Comparison of ENCODE assay signal across 8 cellular contexts in the genomic region with DNA sequence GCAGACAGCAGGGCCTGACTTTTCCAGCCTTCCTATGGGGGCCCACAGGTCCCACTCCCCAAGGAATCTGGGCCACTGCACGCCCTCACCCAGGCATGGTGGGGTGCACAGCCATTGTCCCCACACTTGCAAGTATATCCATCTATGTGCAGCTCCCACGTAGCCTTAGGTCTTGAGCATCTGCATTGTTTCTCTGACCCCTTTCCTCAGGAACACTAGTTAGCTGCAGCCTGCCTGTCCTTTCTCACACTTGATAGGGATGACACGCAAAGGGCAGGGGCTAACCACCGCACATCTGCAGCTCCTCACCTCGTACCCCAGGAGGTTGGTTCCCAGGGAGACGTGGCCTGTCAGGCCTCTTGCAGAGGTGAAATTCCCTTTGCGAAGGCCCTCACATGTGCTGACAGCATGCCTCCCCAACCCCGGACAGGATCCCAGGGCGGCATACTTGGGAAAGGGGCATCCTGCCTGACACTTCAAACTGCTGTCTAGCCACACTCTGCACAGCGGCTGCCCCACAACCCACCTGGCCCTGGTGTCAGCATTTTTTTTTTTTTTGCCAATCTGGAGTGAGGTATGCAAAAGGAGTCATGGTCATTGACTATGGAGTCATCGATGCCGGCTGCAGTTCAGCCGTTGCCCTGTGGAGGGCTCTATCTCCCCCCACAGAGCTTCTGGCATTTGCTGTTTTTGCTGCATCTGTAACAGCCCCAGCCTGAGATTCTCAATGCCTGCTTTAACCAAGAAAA. TPM values are rescaled to one million over a fixed set of nuclear protein-coding genes. Genes with fewer than 3 reads are reported as not detected.
DNase-seq lines count a peak whose midpoint lies in the region; ATAC-seq and TF ChIP-seq lines count a peak whose summit lies in the region.

No MANE protein-coding gene starts in this region.

- CTCF ChIA-PET in activated CD4-positive, alpha-beta memory T cell treated with anti-CD3 and anti-CD28 coated beads for 36 hours (lab: Charles Lee) = interaction anchor here (0.7 to 2.8 kb wide), 7 partner anchors 27 to 224 kb away, joined by 3 to 14 read pairs (median 4); no protein-coding TSS in a partner anchor

- POLR2A ChIA-PET in activated CD4-positive, alpha-beta memory T cell treated with anti-CD3 and anti-CD28 coated beads for 36 hours (lab: Charles Lee) = interaction anchor here (0.6 kb wide), 1 partner anchor 272 kb away, joined by 3 read pairs; no protein-coding TSS in a partner anchor

- H3K36me3 Mint-ChIP-seq in CD14-positive monocyte = peaks cover 12 to 21% of the 10 kb centered on the region in 2 donors
- peaks cover 8% of the 10 kb centered on the region for H3K36me3 Mint-ChIP-seq in activated CD4-positive, alpha-beta memory T cell treated with anti-CD3 and anti-CD28 coated beads for 36 hours
- H3K36me3 Mint-ChIP-seq in nephron (ENCODE audit: low read depth) = no peaks in the 10 kb centered on the region

- H3K27me3 Mint-ChIP-seq in CD14-positive monocyte (ENCODE audit: low read depth in 3 of 3) (peaks cover 23 to 36% (median 32%) of the 10 kb centered on the region in 3 donors), nephron (ENCODE audit: low read depth) (peaks cover 3% of the 10 kb centered on the region)
- peaks cover 4% of the 10 kb centered on the region for H3K27me3 Mint-ChIP-seq in activated CD4-positive, alpha-beta memory T cell treated with anti-CD3 and anti-CD28 coated beads for 36 hours

- H3K27ac Mint-ChIP-seq in CD14-positive monocyte = peak overlapping the region in 2 of 7 donors; percentile 24 to 68
- no peak overlapping the region for H3K27ac Mint-ChIP-seq in activated CD4-positive, alpha-beta memory T cell treated with anti-CD3 and anti-CD28 coated beads for 36 hours
- peak overlapping the region; percentile 71 to 84 (median 74) for H3K27ac Mint-ChIP-seq in nephron

- no peak overlapping the region for H3K4me3 Mint-ChIP-seq in CD14-positive monocyte
- H3K4me3 Mint-ChIP-seq in activated CD4-positive, alpha-beta memory T cell treated with anti-CD3 and anti-CD28 coated beads for 36 hours = no peak overlapping the region
- peak overlapping the region; percentile 74 to 87 (median 84) for H3K4me3 Mint-ChIP-seq in nephron

- ATAC-seq in GM18519 (IDR thresholded peaks at IDR 0.05; ENCODE audit: low FRiP score, unreplicated experiment) (peak; percentile 25), HG02623 (IDR thresholded peaks at IDR 0.05; ENCODE audit: unreplicated experiment) (no peak), HG02870 (IDR thresholded peaks at IDR 0.05; ENCODE audit: unreplicated experiment) (no peak)

- DNase-seq in CD14-positive monocyte (ENCODE audit: low spot score) (no peak), NCI-H1694 (lab: John Stamatoyannopoulos, UW) (peak; percentile 67), fibroblast of gingiva (ENCODE audit: low read depth) (peak; percentile 57)
- DNase-seq in activated CD4-positive, alpha-beta memory T cell treated with anti-CD3 and anti-CD28 coated beads for 36 hours = peak; percentile 76

- TF ChIP-seq CTCF in CD14-positive monocyte (IDR thresholded peaks at IDR 0.05) = peak; percentile 70
- peak; percentile 64 to 69 (median 68) for TF ChIP-seq CTCF in nephron (IDR thresholded peaks at IDR 0.05; ENCODE audit: unreplicated experiment in 3 of 3)

- H3K9me3 Mint-ChIP-seq in CD14-positive monocyte (peaks cover 0 to 13% (median 2%) of the 10 kb centered on the region in 7 donors), nephron (no peaks in the 10 kb centered on the region)
- H3K9me3 Mint-ChIP-seq in activated CD4-positive, alpha-beta memory T cell treated with anti-CD3 and anti-CD28 coated beads for 36 hours = no peaks in the 10 kb centered on the region

- intact Hi-C loops in CD14-positive monocyte (cut with micrococcal nuclease) = no loop called here
- intact Hi-C loops in activated CD4-positive, alpha-beta memory T cell treated with anti-CD3 and anti-CD28 coated beads for 36 hours (cut with micrococcal nuclease) = loop anchor here (10.0 kb wide), 1 partner anchor 435 kb away; a partner anchor contains a TSS

- H3K4me1 Mint-ChIP-seq in CD14-positive monocyte (peaks cover 28% of the 10 kb centered on the region), nephron (peaks cover 43% of the 10 kb centered on the region)
- peaks cover 33% of the 10 kb centered on the region for H3K4me1 Mint-ChIP-seq in activated CD4-positive, alpha-beta memory T cell treated with anti-CD3 and anti-CD28 coated beads for 36 hours (ENCODE audit: low read depth)

RNA-seq across cellular contexts. Expression of a gene that starts 5.0 kb away (rescaled TPM):
- 10 to 100 TPM; 11.2 TPM for polyA plus RNA-seq in CD14-positive monocyte
- 10 to 100 TPM; 15.2 to 16.1 TPM for total RNA-seq in activated CD4-positive, alpha-beta memory T cell treated with anti-CD3 and anti-CD28 coated beads for 36 hours

RNA-seq across cellular contexts. Expression of a gene that starts 5.2 kb away (rescaled TPM):
- polyA plus RNA-seq in CD14-positive monocyte = 10 to 100 TPM; 20.5 to 25.0 TPM
- 10 to 100 TPM; 30.9 to 32.5 TPM for total RNA-seq in activated CD4-positive, alpha-beta memory T cell treated with anti-CD3 and anti-CD28 coated beads for 36 hours

Comparison
In these comparisons a context has a peak if more than half of its experiments do, and no peak if none do; other contexts are left out.
1. H3K4me3 Mint-ChIP-seq: peak in nephron (3 of 3); none in CD14-positive monocyte (0 of 2) and activated CD4-positive, alpha-beta memory T cell treated with anti-CD3 and anti-CD28 coated beads for 36 hours (single experiment).